Comparison of ENCODE assay signal across 2 cellular contexts in genomic region chr6:127854009-127854408, GRCh38.
TF ChIP-seq lines count a peak whose summit lies in the region.

No MANE protein-coding gene starts in this region.

TF ChIP-seq in IMR-90, 13 proteins besides CTCF, POLR2A, EP300 and RAD21:
- TF ChIP-seq NFE2L2 (IDR thresholded peaks at IDR 0.05; ENCODE audit: low read depth, low read length) (no peak), CEBPB (IDR thresholded peaks at IDR 0.05; ENCODE audit: low read depth, low read length) (no peak), ELK1 (IDR thresholded peaks at IDR 0.05; ENCODE audit: borderline replicate concordance, low read depth, low read length) (no peak), RCOR1 (IDR thresholded peaks at IDR 0.05; ENCODE audit: insufficient replicate concordance, low read length) (no peak), BHLHE40 (IDR thresholded peaks at IDR 0.05; ENCODE audit: low read depth, low read length) (no peak), MAFK (IDR thresholded peaks at IDR 0.05; ENCODE audit: low read depth, low read length) (no peak), CHD1 (IDR thresholded peaks at IDR 0.05; ENCODE audit: low read depth, low read length) (no peak), MAZ (IDR thresholded peaks at IDR 0.05; ENCODE audit: borderline replicate concordance, low read depth, low read length) (no peak), SMC3 (IDR thresholded peaks at IDR 0.05; ENCODE audit: low read depth, low read length) (no peak), FOS (IDR thresholded peaks at IDR 0.05; ENCODE audit: low read depth, low read length) (no peak), RFX5 (IDR thresholded peaks at IDR 0.05; ENCODE audit: low read depth, low read length) (no peak), MXI1 (IDR thresholded peaks at IDR 0.05; ENCODE audit: borderline replicate concordance, low read depth, low read length) (no peak)
- TF ChIP-seq, protein P1, sequence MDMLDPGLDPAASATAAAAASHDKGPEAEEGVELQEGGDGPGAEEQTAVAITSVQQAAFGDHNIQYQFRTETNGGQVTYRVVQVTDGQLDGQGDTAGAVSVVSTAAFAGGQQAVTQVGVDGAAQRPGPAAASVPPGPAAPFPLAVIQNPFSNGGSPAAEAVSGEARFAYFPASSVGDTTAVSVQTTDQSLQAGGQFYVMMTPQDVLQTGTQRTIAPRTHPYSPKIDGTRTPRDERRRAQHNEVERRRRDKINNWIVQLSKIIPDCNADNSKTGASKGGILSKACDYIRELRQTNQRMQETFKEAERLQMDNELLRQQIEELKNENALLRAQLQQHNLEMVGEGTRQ (IDR thresholded peaks at IDR 0.05; ENCODE audit: low read depth, low read length): no peak

TF ChIP-seq in endothelial cell of umbilical vein, 7 proteins besides CTCF, POLR2A, EP300 and RAD21:
- TF ChIP-seq MYC (IDR thresholded peaks at IDR 0.05; ENCODE audit: low read depth, low read length) (no peak), GATA2 (IDR thresholded peaks at IDR 0.05; ENCODE audit: insufficient read depth, insufficient read length, low read depth, low read length) (no peak), MAX (IDR thresholded peaks at IDR 0.05; ENCODE audit: insufficient read depth, insufficient read length) (no peak), EZH2 (IDR thresholded peaks at IDR 0.05; ENCODE audit: borderline replicate concordance, low read depth, low read length, severe bottlenecking) (no peak), JUN (IDR thresholded peaks at IDR 0.05; ENCODE audit: borderline replicate concordance, insufficient read depth, insufficient read length, low read depth) (no peak), FOS (IDR thresholded peaks at IDR 0.05; ENCODE audit: borderline replicate concordance, insufficient read depth, low read length) (no peak), POLR2AphosphoS5 (IDR thresholded peaks at IDR 0.05; ENCODE audit: insufficient read depth, low read depth, low read length) (no peak)
